8 cellular contexts compared by ENCODE assay signal in the genomic region with DNA sequence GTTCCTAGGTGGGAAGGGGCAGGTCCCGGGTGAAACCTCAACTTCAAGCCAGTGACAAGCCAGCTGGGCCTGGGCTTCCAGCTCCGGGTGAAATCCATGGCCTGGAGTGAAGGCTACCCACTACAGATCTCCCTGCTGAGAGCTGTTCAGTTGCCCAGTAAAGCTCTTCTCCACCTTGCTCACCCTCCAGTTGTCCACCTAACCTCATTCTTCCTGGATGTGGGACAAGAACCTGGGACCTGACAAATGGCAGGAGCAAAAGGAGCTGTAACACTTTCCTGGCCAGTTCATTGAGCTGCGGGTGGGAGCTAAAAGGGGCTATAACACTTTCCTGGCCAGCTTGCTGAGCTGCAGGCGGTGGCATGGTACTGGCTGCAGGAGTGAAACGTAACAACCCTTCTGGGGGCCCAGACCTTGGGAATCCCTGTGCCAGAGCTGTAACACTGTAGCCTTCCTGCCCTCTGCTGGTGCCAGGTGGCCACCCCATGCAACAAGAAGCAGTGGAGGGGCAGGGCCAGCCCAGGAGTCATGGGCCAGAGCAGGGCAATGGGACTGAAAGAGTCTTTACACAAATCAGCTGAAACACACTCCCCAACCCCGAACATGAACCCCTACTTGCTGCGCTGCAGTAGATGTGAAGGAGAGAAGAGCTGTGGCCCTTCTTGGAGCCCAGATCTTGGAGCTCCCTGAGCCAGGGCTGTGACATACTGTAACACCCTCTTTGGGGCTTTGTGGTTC. TPM values are rescaled to one million over a fixed set of nuclear protein-coding genes. Genes with fewer than 3 reads are reported as not detected.
DNase-seq lines count a peak whose midpoint lies in the region; ATAC-seq and TF ChIP-seq lines count a peak whose summit lies in the region.

No MANE protein-coding gene starts in this region.

- no peaks in the 10 kb centered on the region for H3K27me3 ChIP-seq in MM.1S (replicated peaks; ENCODE audit: insufficient read depth, low read length)
- no peaks in the 10 kb centered on the region for H3K27me3 ChIP-seq in adipocyte (replicated peaks; ENCODE audit: control insufficient read depth, insufficient read depth, low read length)
- peaks cover 4% of the 10 kb centered on the region for H3K27me3 ChIP-seq in osteoblast (ENCODE audit: insufficient read depth, low read length)

- H3K9me3 ChIP-seq in MM.1S (replicated peaks; ENCODE audit: insufficient read depth, low read length) (no peaks in the 10 kb centered on the region), adipocyte (ENCODE audit: control insufficient read depth, low read length) (no peaks in the 10 kb centered on the region), osteoblast (ENCODE audit: low read depth, low read length) (no peaks in the 10 kb centered on the region)

- H3K36me3 ChIP-seq in MM.1S (replicated peaks; ENCODE audit: insufficient read depth, low read length): no peaks in the 10 kb centered on the region
- H3K36me3 ChIP-seq in adipocyte (ENCODE audit: control insufficient read depth, insufficient read depth, low read length, severe bottlenecking): no peaks in the 10 kb centered on the region
- no peaks in the 10 kb centered on the region for H3K36me3 ChIP-seq in osteoblast (ENCODE audit: insufficient read depth, low read length)

- ATAC-seq in effector memory CD8-positive, alpha-beta T cell (replicated peaks): no peak
- no peak for ATAC-seq in GM21528 (IDR thresholded peaks at IDR 0.05; ENCODE audit: low FRiP score, unreplicated experiment)

- peak overlapping the region; percentile 66 for H2AFZ ChIP-seq in MM.1S (ENCODE audit: low read length)
- no peak overlapping the region for H2AFZ ChIP-seq in osteoblast (ENCODE audit: low read length)

- DNase-seq in DMS53 (lab: John Stamatoyannopoulos, UW) (peak; percentile 61), DMS53 treated with DMSO at 0.1 percent for 48 hours (lab: John Stamatoyannopoulos, UW; ENCODE audit: unreplicated experiment) (no peak), MM.1S (peak; percentile 57), adipocyte (ENCODE audit: low read depth) (peak; percentile 43), osteoblast (ENCODE audit: insufficient read length, low spot score, missing footprints) (peak; percentile 73), cerebellar cortex (ENCODE audit: low spot score) (no peak)
- no peak for DNase-seq in effector memory CD8-positive, alpha-beta T cell

- no peak overlapping the region; the same call in 1 of the 2 replicates for H3K9ac ChIP-seq in MM.1S (ENCODE audit: low read length)
- H3K9ac ChIP-seq in adipocyte (ENCODE audit: low read length): no peak overlapping the region

- no peak overlapping the region for H3K27ac ChIP-seq in MM.1S (ENCODE audit: low read length)
- H3K27ac ChIP-seq in osteoblast (ENCODE audit: low read depth, low read length): no peak overlapping the region

- H3K4me1 ChIP-seq in MM.1S (ENCODE audit: low read length): peaks cover 16% of the 10 kb centered on the region
- peaks cover 8% of the 10 kb centered on the region for H3K4me1 ChIP-seq in adipocyte (ENCODE audit: control insufficient read depth, insufficient read depth, low read length)
- H3K4me1 ChIP-seq in osteoblast (ENCODE audit: insufficient read depth, low read length): peaks cover 34% of the 10 kb centered on the region

- H3F3A ChIP-seq in MM.1S (ENCODE audit: insufficient read depth, low read length): peaks cover 6% of the 10 kb centered on the region; the same call in 1 of the 2 replicates

- H3K4me3 ChIP-seq in MM.1S (ENCODE audit: low read length) (peak overlapping the region; percentile 62), adipocyte (ENCODE audit: low read length) (no peak overlapping the region), osteoblast (ENCODE audit: insufficient read depth, low read length) (no peak overlapping the region)

- no peak overlapping the region for H3K27ac Mint-ChIP-seq in effector memory CD8-positive, alpha-beta T cell

- H3K27me3 Mint-ChIP-seq in effector memory CD8-positive, alpha-beta T cell: peaks cover 0 to 26% of the 10 kb centered on the region in 2 donors

- peaks cover 0 to 4% of the 10 kb centered on the region in 2 donors for H3K4me1 Mint-ChIP-seq in effector memory CD8-positive, alpha-beta T cell (ENCODE audit: low read depth in 2 of 2)

- TF ChIP-seq CTCF in MM.1S (IDR thresholded peaks at IDR 0.05; ENCODE audit: low read length) (peak; percentile 68), osteoblast (IDR thresholded peaks at IDR 0.05; ENCODE audit: extremely low read depth, low read depth, low read length) (peak; percentile 57)

- H3K9me2 ChIP-seq in MM.1S (replicated peaks; ENCODE audit: insufficient read depth, low read length): no peaks in the 10 kb centered on the region

- H3K4me3 Mint-ChIP-seq in effector memory CD8-positive, alpha-beta T cell: no peak overlapping the region

- H3K4me2 ChIP-seq in MM.1S (ENCODE audit: low read depth, low read length) (peak overlapping the region; percentile 90), osteoblast (ENCODE audit: insufficient read depth, low read length) (no peak overlapping the region)

- peaks cover 8% of the 10 kb centered on the region for H3K36me3 Mint-ChIP-seq in effector memory CD8-positive, alpha-beta T cell (ENCODE audit: insufficient read depth)

- no peaks in the 10 kb centered on the region for H4K20me1 ChIP-seq in MM.1S (ENCODE audit: insufficient read depth, low read length)
- no peaks in the 10 kb centered on the region for H4K20me1 ChIP-seq in osteoblast (ENCODE audit: insufficient read depth, low read length)

- peaks cover 8% of the 10 kb centered on the region for H3K79me2 ChIP-seq in MM.1S (ENCODE audit: low read length)
- peaks cover 13% of the 10 kb centered on the region for H3K79me2 ChIP-seq in osteoblast (ENCODE audit: insufficient read depth, low read length)

- no peaks in the 10 kb centered on the region for H3K9me3 Mint-ChIP-seq in effector memory CD8-positive, alpha-beta T cell

RNA-seq across cellular contexts. Expression of gene HINT3, which starts 3.6 kb away (rescaled TPM):
- total RNA-seq in osteoblast: 30.4 and 32.4 TPM in 2 replicates

RNA-seq across cellular contexts. Expression of gene TRMT11, which starts 33.4 kb away (rescaled TPM):
- total RNA-seq in osteoblast: 26.8 and 27.1 TPM in 2 replicates

Comparison
In these comparisons a context has a peak if more than half of its experiments do, and no peak if none do; other contexts are left out.
1. DNase-seq: peak in DMS53 (single experiment), MM.1S (single experiment), adipocyte (single experiment) and osteoblast (single experiment); none in DMS53 treated with DMSO at 0.1 percent for 48 hours (single experiment), cerebellar cortex (single experiment) and effector memory CD8-positive, alpha-beta T cell (0 of 3).